ENCODE assay signal across 1 cellular context in the genomic region with DNA sequence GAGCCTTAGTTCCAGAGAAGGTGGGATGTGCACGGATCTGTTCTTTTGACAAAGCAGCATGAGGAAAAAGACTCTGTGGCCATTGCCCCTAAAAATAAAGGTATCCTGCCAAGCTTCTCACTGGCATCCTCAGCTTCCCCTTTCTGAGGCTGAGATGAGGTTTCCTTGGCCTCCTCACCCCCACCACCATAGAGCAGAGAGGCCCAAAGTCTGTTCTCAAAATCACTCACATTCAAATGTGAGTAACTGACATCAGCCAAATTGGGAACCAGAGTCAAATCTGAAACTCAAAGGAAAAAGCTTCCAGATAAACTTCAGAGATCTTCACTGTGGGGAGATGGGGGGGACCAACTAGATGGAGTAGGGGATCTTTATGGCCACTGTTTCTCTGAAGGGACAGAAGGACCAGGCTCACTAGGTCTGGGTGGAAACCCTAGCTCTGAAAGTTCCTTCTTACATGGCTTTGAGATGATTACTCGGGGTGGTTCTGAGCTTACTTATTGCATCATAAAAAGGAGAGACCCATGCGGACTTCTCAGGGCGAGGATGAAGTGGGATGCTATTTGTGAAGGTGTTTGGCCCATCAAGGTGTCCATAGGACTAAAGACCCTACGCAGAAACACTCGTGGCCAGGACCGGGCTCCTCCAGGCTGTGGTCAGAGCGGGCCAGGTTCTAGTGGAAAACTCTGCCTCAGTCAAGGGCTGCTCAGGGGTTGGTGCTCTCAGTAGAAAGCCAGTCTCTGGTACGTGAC.
TF ChIP-seq lines count a peak whose summit lies in the region.

No MANE protein-coding gene starts in this region.

TF ChIP-seq in SK-N-SH treated with all-trans-retinoic acid at 6 μM for 48 hours, 23 proteins besides CTCF, POLR2A, EP300 and RAD21 (continued from another document):
- TF ChIP-seq, protein P1, sequence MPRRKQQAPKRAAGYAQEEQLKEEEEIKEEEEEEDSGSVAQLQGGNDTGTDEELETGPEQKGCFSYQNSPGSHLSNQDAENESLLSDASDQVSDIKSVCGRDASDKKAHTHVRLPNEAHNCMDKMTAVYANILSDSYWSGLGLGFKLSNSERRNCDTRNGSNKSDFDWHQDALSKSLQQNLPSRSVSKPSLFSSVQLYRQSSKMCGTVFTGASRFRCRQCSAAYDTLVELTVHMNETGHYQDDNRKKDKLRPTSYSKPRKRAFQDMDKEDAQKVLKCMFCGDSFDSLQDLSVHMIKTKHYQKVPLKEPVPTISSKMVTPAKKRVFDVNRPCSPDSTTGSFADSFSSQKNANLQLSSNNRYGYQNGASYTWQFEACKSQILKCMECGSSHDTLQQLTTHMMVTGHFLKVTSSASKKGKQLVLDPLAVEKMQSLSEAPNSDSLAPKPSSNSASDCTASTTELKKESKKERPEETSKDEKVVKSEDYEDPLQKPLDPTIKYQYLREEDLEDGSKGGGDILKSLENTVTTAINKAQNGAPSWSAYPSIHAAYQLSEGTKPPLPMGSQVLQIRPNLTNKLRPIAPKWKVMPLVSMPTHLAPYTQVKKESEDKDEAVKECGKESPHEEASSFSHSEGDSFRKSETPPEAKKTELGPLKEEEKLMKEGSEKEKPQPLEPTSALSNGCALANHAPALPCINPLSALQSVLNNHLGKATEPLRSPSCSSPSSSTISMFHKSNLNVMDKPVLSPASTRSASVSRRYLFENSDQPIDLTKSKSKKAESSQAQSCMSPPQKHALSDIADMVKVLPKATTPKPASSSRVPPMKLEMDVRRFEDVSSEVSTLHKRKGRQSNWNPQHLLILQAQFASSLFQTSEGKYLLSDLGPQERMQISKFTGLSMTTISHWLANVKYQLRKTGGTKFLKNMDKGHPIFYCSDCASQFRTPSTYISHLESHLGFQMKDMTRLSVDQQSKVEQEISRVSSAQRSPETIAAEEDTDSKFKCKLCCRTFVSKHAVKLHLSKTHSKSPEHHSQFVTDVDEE (CRISPR knock-in tag; IDR thresholded peaks at IDR 0.05): no peak
- TF ChIP-seq TOX (CRISPR knock-in tag; IDR thresholded peaks at IDR 0.05; ENCODE audit: borderline replicate concordance): no peak
- no peak for TF ChIP-seq TCF4 (CRISPR knock-in tag; IDR thresholded peaks at IDR 0.05; ENCODE audit: borderline replicate concordance)
- TF ChIP-seq ISL1 (CRISPR knock-in tag; IDR thresholded peaks at IDR 0.05): no peak
- no peak for TF ChIP-seq ZNF565 (CRISPR knock-in tag; conservative IDR thresholded peaks at IDR 0.05; ENCODE audit: low read depth)
- no peak for TF ChIP-seq PPARA (CRISPR knock-in tag; IDR thresholded peaks at IDR 0.05; ENCODE audit: borderline replicate concordance)
- TF ChIP-seq ZNF8 (CRISPR knock-in tag; IDR thresholded peaks at IDR 0.05): no peak
